20 cellular contexts compared by ENCODE assay signal in the genomic region with DNA sequence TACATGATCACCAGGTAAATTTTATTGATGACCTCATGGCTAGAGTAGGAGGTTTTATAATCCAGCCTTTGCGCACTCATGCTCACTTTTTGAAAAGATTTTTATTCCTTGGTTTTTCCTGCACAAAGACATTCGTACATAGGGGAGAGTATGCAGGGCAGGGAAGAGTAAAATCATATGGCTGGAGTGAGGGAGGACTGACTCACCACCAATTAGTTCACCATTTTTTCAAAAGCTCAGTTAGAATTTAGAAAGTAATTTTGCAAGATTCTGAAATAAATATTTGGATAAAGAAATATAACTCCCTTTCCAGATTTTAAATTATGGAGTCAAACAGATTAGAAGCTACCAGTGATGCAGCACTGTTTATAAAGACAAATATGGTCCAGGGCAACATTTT.
"Had no signal": no experiment of that assay in that cellular context is flagged by ENCODE, and none has a peak within 500 bp of the region (broad histone marks: within the 10 kb centered on the region; RNA-seq: fewer than 3 reads in every experiment).

No MANE protein-coding gene starts in this region.

- H3K9me3 ChIP-seq: body of pancreas, gastrocnemius medialis, heart left ventricle, left ventricle myocardium inferior, mucosa of descending colon, ovary, testis had no signal

- DNase-seq: activated CD4-positive, alpha-beta T cell treated with anti-CD3 and anti-CD28 coated beads, Interleukin-2, amount 10 ng/mL, durations not matched to agents 24 days and 14 days; activated CD8-positive, alpha-beta T cell treated with anti-CD3 and anti-CD28 coated beads, Interleukin-2, amount 10 ng/mL, durations not matched to agents 7 days and 5 days; activated naive CD4-positive, alpha-beta T cell treated with Interleukin-2 at 50 U/mL for 16 hours; activated naive CD8-positive, alpha-beta T cell treated with anti-CD3 and anti-CD28 coated beads, Interleukin-2, amount 10 ng/mL, durations not matched to agents 7 days and 5 days; activated T-cell treated with anti-CD3 and anti-CD28 coated beads, Interleukin-2, amount 50 U/mL, for 24 hours; body of pancreas; effector memory CD8-positive, alpha-beta T cell; gastrocnemius medialis; left ventricle myocardium inferior; mammary epithelial cell; mucosa of descending colon; naive B cell; ovary; stimulated activated CD4-positive, alpha-beta T cell treated with anti-CD3 and anti-CD28 coated beads, Interleukin-4, amount 100 ng/mL, for 24 hours; T-cell; testis had no signal

- H3K4me2 ChIP-seq: neural progenitor cell had no signal

- H3K36me3 ChIP-seq: gastrocnemius medialis, heart left ventricle, left ventricle myocardium inferior, neural progenitor cell, ovary had no signal

- H3K27me3 ChIP-seq: body of pancreas, gastrocnemius medialis, heart left ventricle, neural progenitor cell, ovary, testis had no signal

- H3K27ac ChIP-seq: body of pancreas, gastrocnemius medialis, heart left ventricle, left ventricle myocardium inferior, neural progenitor cell, ovary, testis had no signal

- H3K4me1 ChIP-seq: body of pancreas, gastrocnemius medialis, heart left ventricle, left ventricle myocardium inferior, testis had no signal

- H2AFZ ChIP-seq: neural progenitor cell had no signal

- H3K4me3 ChIP-seq: body of pancreas, gastrocnemius medialis, heart left ventricle, left ventricle myocardium inferior, mucosa of descending colon, neural progenitor cell, ovary, testis had no signal

- ATAC-seq: activated CD8-positive, alpha-beta T cell treated with anti-CD3 and anti-CD28 coated beads, Interleukin-2, amount 10 ng/mL, durations not matched to agents 7 days and 5 days; body of pancreas; effector memory CD8-positive, alpha-beta T cell; gastrocnemius medialis; heart left ventricle; mucosa of descending colon; sciatic nerve; stimulated activated effector memory CD8-positive, alpha-beta T cell treated with anti-CD3 and anti-CD28 coated beads, Interleukin-12 subunit alpha, Interleukin-12 subunit beta, amount 100 ng/mL, for 72 hours; T-cell had no signal

- H3K9ac ChIP-seq: neural progenitor cell had no signal
